ENCODE assay signal across 7 cellular contexts in the genomic region with DNA sequence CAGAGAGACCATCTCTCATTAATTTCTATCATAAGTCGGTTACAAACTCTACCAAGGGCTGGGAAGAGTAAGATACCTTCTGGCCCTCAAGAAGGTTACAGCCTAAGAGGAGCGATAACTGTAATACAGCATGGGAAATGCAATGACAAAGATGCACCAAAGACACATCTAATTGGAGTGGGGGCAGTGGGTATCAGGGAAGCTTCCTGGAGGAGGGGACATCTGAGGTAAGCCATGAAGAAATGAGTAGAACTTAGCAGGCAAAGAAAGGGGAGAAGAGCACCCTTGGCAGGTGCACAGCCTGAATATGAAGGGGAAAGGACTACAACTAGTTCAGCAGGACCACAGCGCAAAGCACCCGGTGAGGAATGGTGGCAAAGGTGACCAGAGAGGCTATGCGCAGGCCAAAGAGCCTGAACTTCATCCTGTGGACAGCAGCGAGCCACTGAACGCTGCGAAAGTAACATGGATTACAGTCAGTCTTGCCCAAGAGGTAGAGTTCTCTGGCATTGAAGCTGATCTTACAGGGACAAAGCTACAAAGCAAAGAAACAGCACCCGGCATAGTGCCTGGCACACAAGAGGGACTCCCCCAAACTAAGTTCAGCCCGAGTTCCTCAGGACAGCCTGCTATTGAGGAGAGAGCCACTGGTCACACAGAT. TPM values are rescaled to one million over a fixed set of nuclear protein-coding genes. Genes with fewer than 3 reads are reported as not detected.
A peak's percentile ranks its signal among the peaks of the same experiment; 100 is the strongest.
DNase-seq lines count a peak whose midpoint lies in the region; ATAC-seq and TF ChIP-seq lines count a peak whose summit lies in the region.
"Had no signal": no experiment of that assay in that cellular context is flagged by ENCODE, and none has a peak within 500 bp of the region (broad histone marks: within the 10 kb centered on the region; RNA-seq: fewer than 3 reads in every experiment).

No MANE protein-coding gene starts in this region.

- DNase-seq in GM12864 (ENCODE audit: low read depth), result no peak
- DNase-seq in astrocyte of the cerebellum (ENCODE audit: low read depth), result no peak
- no peak for DNase-seq in naive thymus-derived CD8-positive, alpha-beta T cell
- no peak for DNase-seq in COLO668 (lab: John Stamatoyannopoulos, UW; ENCODE audit: unreplicated experiment)
- no peak for DNase-seq in HuH-7 (ENCODE audit: low spot score)

- no peak for TF ChIP-seq CTCF in GM12864 (IDR thresholded peaks at IDR 0.05; ENCODE audit: low read depth, low read length, missing control alignments)
- TF ChIP-seq CTCF in astrocyte of the cerebellum (IDR thresholded peaks at IDR 0.05; ENCODE audit: low read depth, low read length, missing control alignments), result no peak

- H3K36me3 Mint-ChIP-seq in naive thymus-derived CD8-positive, alpha-beta T cell, result peaks cover 0 to 44% (median 4%) of the 10 kb centered on the region in 3 donors

- H3K4me1 Mint-ChIP-seq in naive thymus-derived CD8-positive, alpha-beta T cell, result peaks cover 35 to 57% (median 51%) of the 10 kb centered on the region in 4 donors

- H3K27me3 Mint-ChIP-seq in naive thymus-derived CD8-positive, alpha-beta T cell, result no peaks in the 10 kb centered on the region

- POLR2A ChIA-PET in naive thymus-derived CD8-positive, alpha-beta T cell (lab: Charles Lee), result interaction anchor here (1.7 to 5.9 kb wide), 2 partner anchors 11 to 13 kb away, joined by 9 to 48 read pairs; a partner anchor contains a TSS

- peak overlapping the region; percentile 79 to 92 (median 87) for H3K4me3 Mint-ChIP-seq in naive thymus-derived CD8-positive, alpha-beta T cell

- H3K27ac Mint-ChIP-seq in naive thymus-derived CD8-positive, alpha-beta T cell, result peak overlapping the region in 9 of 10 donors; percentile 49 to 90 (median 81)

- ATAC-seq in naive thymus-derived CD8-positive, alpha-beta T cell, result no peak
- ATAC-seq in HG02798 (IDR thresholded peaks at IDR 0.05; ENCODE audit: poor library complexity, unreplicated experiment), result no peak

- H3K4me3 ChIP-seq in GM12864 (ENCODE audit: low read depth, low read length) (peak overlapping the region; percentile 85), astrocyte of the cerebellum (ENCODE audit: low read depth, low read length) (peak overlapping the region; percentile 70)

- H3K9me3 Mint-ChIP-seq in naive thymus-derived CD8-positive, alpha-beta T cell, result no peaks in the 10 kb centered on the region

- in situ Hi-C loops in astrocyte of the cerebellum (cut with HindIII; ENCODE audit: low sequenced_read_pairs), result no loop called here

RNA-seq across cellular contexts. Expression of a gene that starts 2.8 kb away (rescaled TPM):
- 10 to 100 TPM; 32.9 to 36.9 TPM for total RNA-seq in naive thymus-derived CD8-positive, alpha-beta T cell
- polyA plus RNA-seq in naive thymus-derived CD8-positive, alpha-beta T cell, result 10 to 100 TPM in 1 of 3 donors, 1 to 10 TPM in 2; 6.6 to 10.5 (median 7.3) TPM

RNA-seq across cellular contexts. Expression of a gene that starts 7.1 kb away (rescaled TPM):
- total RNA-seq in naive thymus-derived CD8-positive, alpha-beta T cell, result 1 to 10 TPM in 1 of 2 experiments, not detected in 1; 1.9 TPM
- 1 to 10 TPM in 2 of 3 donors, not detected in 1; 1.1 to 4.2 TPM for polyA plus RNA-seq in naive thymus-derived CD8-positive, alpha-beta T cell
- total RNA-seq: lung had no signal

RNA-seq across cellular contexts. Expression of a gene that starts 12.4 kb away (rescaled TPM):
- total RNA-seq in naive thymus-derived CD8-positive, alpha-beta T cell, result 10 to 100 TPM; 62.9 to 66.8 TPM
- 10 to 100 TPM; 20.6 to 21.9 (median 21.7) TPM for polyA plus RNA-seq in naive thymus-derived CD8-positive, alpha-beta T cell

RNA-seq across cellular contexts. Expression of a gene that starts 14.9 kb away (rescaled TPM):
- total RNA-seq in naive thymus-derived CD8-positive, alpha-beta T cell, result 100 to 1,000 TPM; 216 to 222 TPM
- 100 to 1,000 TPM; 178 to 249 (median 242) TPM for polyA plus RNA-seq in naive thymus-derived CD8-positive, alpha-beta T cell

RNA-seq across cellular contexts. Expression of a gene that starts 27.7 kb away (rescaled TPM):
- total RNA-seq in naive thymus-derived CD8-positive, alpha-beta T cell, result 10 to 100 TPM; 12.7 to 14.3 TPM
- polyA plus RNA-seq in naive thymus-derived CD8-positive, alpha-beta T cell, result 10 to 100 TPM in 1 of 3 donors, 1 to 10 TPM in 2; 6.1 to 11.7 (median 7.5) TPM
